ENCODE assay signal across 3 cellular contexts in the genomic region with DNA sequence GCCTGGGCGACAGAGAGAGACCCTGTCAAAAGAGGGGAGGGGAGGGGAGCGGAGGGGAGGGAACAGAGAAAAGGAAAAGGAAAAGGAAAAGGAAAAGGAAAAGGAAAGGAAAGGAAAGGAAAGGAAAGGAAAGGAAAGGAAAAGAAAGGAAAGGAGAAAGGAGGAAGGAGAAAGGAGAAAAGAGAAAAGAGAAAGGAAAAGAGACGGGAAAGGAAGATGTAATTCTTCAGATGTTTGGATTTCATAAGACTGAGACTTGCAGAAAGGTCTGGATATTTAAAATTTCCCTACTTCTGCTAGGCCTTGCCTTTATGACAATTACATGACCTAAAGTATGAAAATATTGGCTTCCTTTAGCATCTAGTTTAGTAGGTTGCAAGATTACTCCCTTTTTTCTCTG.
TF ChIP-seq lines count a peak whose summit lies in the region.

No MANE protein-coding gene starts in this region.

TF ChIP-seq in HepG2, 621 proteins besides CTCF, POLR2A, EP300 and RAD21:
- peak; percentile 99 for TF ChIP-seq SRSF9 (IDR thresholded peaks at IDR 0.05; ENCODE audit: borderline replicate concordance, insufficient read depth, low read depth, low read length, poor library complexity, severe bottlenecking)
- TF ChIP-seq ZNF136 (CRISPR knock-in tag; IDR thresholded peaks at IDR 0.05; ENCODE audit: low read depth) = no peak
- TF ChIP-seq, protein P1, sequence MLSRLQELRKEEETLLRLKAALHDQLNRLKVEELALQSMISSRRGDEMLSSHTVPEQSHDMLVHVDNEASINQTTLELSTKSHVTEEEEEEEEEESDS (CRISPR knock-in tag; IDR thresholded peaks at IDR 0.05; ENCODE audit: borderline replicate concordance) = no peak

TF ChIP-seq in HEK293, 187 proteins besides CTCF, POLR2A, EP300 and RAD21:
- peak; percentile 99 for TF ChIP-seq PRDM1 (tag by site-specific recombination; IDR thresholded peaks at IDR 0.05)
- TF ChIP-seq KLF9 (tag by site-specific recombination; IDR thresholded peaks at IDR 0.05; ENCODE audit: low read depth) = no peak

TF ChIP-seq in K562, 482 proteins besides CTCF, POLR2A, EP300 and RAD21:
- TF ChIP-seq, protein P2, sequence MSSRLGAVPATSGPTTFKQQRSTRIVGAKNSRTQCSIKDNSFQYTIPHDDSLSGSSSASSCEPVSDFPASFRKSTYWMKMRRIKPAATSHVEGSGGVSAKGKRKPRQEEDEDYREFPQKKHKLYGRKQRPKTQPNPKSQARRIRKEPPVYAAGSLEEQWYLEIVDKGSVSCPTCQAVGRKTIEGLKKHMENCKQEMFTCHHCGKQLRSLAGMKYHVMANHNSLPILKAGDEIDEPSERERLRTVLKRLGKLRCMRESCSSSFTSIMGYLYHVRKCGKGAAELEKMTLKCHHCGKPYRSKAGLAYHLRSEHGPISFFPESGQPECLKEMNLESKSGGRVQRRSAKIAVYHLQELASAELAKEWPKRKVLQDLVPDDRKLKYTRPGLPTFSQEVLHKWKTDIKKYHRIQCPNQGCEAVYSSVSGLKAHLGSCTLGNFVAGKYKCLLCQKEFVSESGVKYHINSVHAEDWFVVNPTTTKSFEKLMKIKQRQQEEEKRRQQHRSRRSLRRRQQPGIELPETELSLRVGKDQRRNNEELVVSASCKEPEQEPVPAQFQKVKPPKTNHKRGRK (tag; IDR thresholded peaks at IDR 0.05) = peak; percentile 53; the same call in 1 of the 2 replicates
- TF ChIP-seq TBP (optimal IDR thresholded peaks at IDR 0.05; ENCODE audit: low read depth, low read length) = no peak
